Comparison of ENCODE assay signal across 16 cellular contexts in the genomic region with DNA sequence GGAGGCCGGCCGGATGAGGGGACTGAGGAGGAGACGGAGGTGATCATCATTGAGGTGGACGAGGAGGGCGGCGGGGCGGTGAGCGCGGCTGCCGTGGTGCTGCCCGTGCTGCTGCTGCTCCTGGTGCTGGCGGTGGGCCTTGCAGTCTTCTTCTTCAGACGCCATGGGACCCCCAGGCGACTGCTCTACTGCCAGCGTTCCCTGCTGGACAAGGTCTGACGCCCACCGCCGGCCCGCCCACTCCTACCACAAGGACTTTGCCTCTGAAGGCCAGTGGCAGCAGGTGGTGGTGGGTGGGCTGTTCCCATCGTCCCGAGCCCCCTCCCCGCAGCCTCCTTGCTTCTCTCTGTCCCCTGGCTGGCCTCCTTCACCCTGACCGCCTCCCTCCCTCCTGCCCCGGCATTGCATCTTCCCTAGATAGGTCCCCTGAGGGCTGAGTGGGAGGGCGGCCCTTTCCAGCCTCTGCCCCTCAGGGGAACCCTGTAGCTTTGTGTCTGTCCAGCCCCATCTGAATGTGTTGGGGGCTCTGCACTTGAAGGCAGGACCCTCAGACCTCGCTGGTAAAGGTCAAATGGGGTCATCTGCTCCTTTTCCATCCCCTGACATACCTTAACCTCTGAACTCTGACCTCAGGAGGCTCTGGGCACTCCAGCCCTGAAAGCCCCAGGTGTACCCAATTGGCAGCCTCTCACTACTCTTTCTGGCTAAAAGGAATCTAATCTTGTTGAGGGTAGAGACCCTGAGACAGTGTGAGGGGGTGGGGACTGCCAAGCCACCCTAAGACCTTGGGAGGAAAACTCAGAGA. TPM values are rescaled to one million over a fixed set of nuclear protein-coding genes. Genes with fewer than 3 reads are reported as not detected.
DNase-seq lines count a peak whose midpoint lies in the region; ATAC-seq and TF ChIP-seq lines count a peak whose summit lies in the region.
"Had no signal": no experiment of that assay in that cellular context is flagged by ENCODE, and none has a peak within 500 bp of the region (broad histone marks: within the 10 kb centered on the region; RNA-seq: fewer than 3 reads in every experiment).

No MANE protein-coding gene starts in this region.

- peaks cover 16% of the 10 kb centered on the region for H3K27me3 Mint-ChIP-seq in endothelial cell (ENCODE audit: unreplicated experiment)
- no peaks in the 10 kb centered on the region for H3K27me3 Mint-ChIP-seq in nephron (ENCODE audit: low read depth)

- no peak for TF ChIP-seq POLR2A in stomach (IDR thresholded peaks at IDR 0.05)

- H3K9me3 Mint-ChIP-seq in endothelial cell (ENCODE audit: unreplicated experiment) (no peaks in the 10 kb centered on the region), nephron (no peaks in the 10 kb centered on the region)
- H3K9me3 Mint-ChIP-seq: stimulated activated naive CD8-positive, alpha-beta T cell treated with anti-CD3 and anti-CD28 coated beads, Interleukin-15, amount 100 ng/mL, for 72 hours; T-helper 1 cell treated with Interleukin-12 subunit alpha and Interleukin-12 subunit beta and Interleukin-4 antibody, amounts not matched to agents 30 μg/mL and 1 μg/mL, for 36 hours had no signal

- H3K36me3 Mint-ChIP-seq in endothelial cell (ENCODE audit: low read depth, unreplicated experiment) (peaks cover 49% of the 10 kb centered on the region), nephron (ENCODE audit: low read depth) (peaks cover 55% of the 10 kb centered on the region)

- DNase-seq in GM23248 = peak; percentile 25
- no peak for DNase-seq in endothelial cell (ENCODE audit: low spot score)
- no peak for DNase-seq in stomach
- DNase-seq in NCI-H2081 (lab: John Stamatoyannopoulos, UW) = no peak
- no peak for DNase-seq in left colon
- no peak for DNase-seq in medulla oblongata (ENCODE audit: extremely low spot score)
- DNase-seq: Kasumi-1; NCI-H146; NCI-H526 treated with DMSO at 0.1 percent for 48 hours; stimulated activated naive CD8-positive, alpha-beta T cell treated with anti-CD3 and anti-CD28 coated beads, Interleukin-15, amount 100 ng/mL, for 72 hours had no signal

- 70 to 79% methylated on average over 22 to 23 of the region's 26 CpGs for WGBS in GM23248 (ENCODE audit: low coverage in 1 of 2, low lambda C conversion rate in 2 of 2, missing lambda C conversion rate in 2 of 2), 2 experiments
- WGBS in stomach, 5 donors = 82 to 93% (median 89%) methylated on average over 22 to 26 of the region's 26 CpGs

- in situ Hi-C loops in GM23248 (cut with MboI) = no loop called here

- TF ChIP-seq EP300 in stomach (IDR thresholded peaks at IDR 0.05) = no peak

- H4K20me1 ChIP-seq in GM23248 (ENCODE audit: insufficient read depth) = no peaks in the 10 kb centered on the region

- peak overlapping the region; percentile 14 for H3K4me2 ChIP-seq in GM23248 (ENCODE audit: unreplicated experiment)

- ATAC-seq in left colon (no peak), GM18517 (IDR thresholded peaks at IDR 0.05; ENCODE audit: unreplicated experiment) (no peak)
- ATAC-seq: activated CD4-positive, CD25-positive, alpha-beta regulatory T cell treated with anti-CD3 and anti-CD28 coated beads, Interleukin-2, amount 50 U/mL, for 24 hours; stimulated activated naive CD8-positive, alpha-beta T cell treated with anti-CD3 and anti-CD28 coated beads, Interleukin-15, amount 100 ng/mL, for 72 hours had no signal

- H3K27me3 ChIP-seq in GM23248 (replicated peaks; ENCODE audit: insufficient read depth) = no peaks in the 10 kb centered on the region
- no peaks in the 10 kb centered on the region for H3K27me3 ChIP-seq in stomach

- H3K9me2 ChIP-seq in GM23248 (ENCODE audit: insufficient read depth) = no peaks in the 10 kb centered on the region

- H3K27ac Mint-ChIP-seq in endothelial cell (ENCODE audit: unreplicated experiment) = peak overlapping the region; percentile 31
- peak overlapping the region; percentile 82 to 92 (median 82) for H3K27ac Mint-ChIP-seq in nephron
- H3K27ac Mint-ChIP-seq: T-helper 1 cell treated with Interleukin-12 subunit alpha and Interleukin-12 subunit beta and Interleukin-4 antibody, amounts not matched to agents 30 μg/mL and 1 μg/mL, for 36 hours had no signal

- TF ChIP-seq CTCF in endothelial cell (IDR thresholded peaks at IDR 0.05; ENCODE audit: unreplicated experiment) (no peak), nephron (IDR thresholded peaks at IDR 0.05; ENCODE audit: unreplicated experiment in 3 of 3) (no peak), stomach (IDR thresholded peaks at IDR 0.05) (no peak)

- peaks cover 69% of the 10 kb centered on the region for H3K4me1 ChIP-seq in GM23248 (ENCODE audit: insufficient read depth)
- H3K4me1 ChIP-seq in stomach = peaks cover 51 to 85% (median 67%) of the 10 kb centered on the region in 4 donors
- H3K4me1 ChIP-seq: HAP-1 had no signal

- H3F3A ChIP-seq in GM23248 (ENCODE audit: insufficient read depth) = peaks cover 89% of the 10 kb centered on the region

- H3K27ac ChIP-seq in GM23248 (peak overlapping the region; percentile 94), stomach (peak overlapping the region in 4 of 5 donors; percentile 76 to 90 (median 88))
- H3K27ac ChIP-seq: HL-60 had no signal

- H3K9ac ChIP-seq in GM23248 = peak overlapping the region; percentile 68

- H3K9me3 ChIP-seq in GM23248 (ENCODE audit: low read depth) = no peaks in the 10 kb centered on the region
- no peaks in the 10 kb centered on the region for H3K9me3 ChIP-seq in stomach
- H3K9me3 ChIP-seq: HAP-1 had no signal

- H3K4me3 Mint-ChIP-seq in endothelial cell (ENCODE audit: unreplicated experiment) (no peak overlapping the region), nephron (peak overlapping the region in 1 of 3 experiments; percentile 19)
- H3K4me3 Mint-ChIP-seq: stimulated activated naive CD8-positive, alpha-beta T cell treated with anti-CD3 and anti-CD28 coated beads, Interleukin-15, amount 100 ng/mL, for 72 hours; T-helper 1 cell treated with Interleukin-12 subunit alpha and Interleukin-12 subunit beta and Interleukin-4 antibody, amounts not matched to agents 30 μg/mL and 1 μg/mL, for 36 hours had no signal

- H3K4me3 ChIP-seq in GM23248 (no peak overlapping the region), stomach (no peak overlapping the region)
- H3K4me3 ChIP-seq: HAP-1 had no signal

- intact Hi-C loops in stomach (cut with DNase I; ENCODE audit: low total_unique reads) = loop anchor here (10.0 kb wide), 1 partner anchor 291 kb away; no protein-coding TSS in a partner anchor
- intact Hi-C loops in left colon (cut with DNase I, micrococcal nuclease) = no loop called here

- peaks cover 54% of the 10 kb centered on the region for H3K79me2 ChIP-seq in GM23248 (ENCODE audit: insufficient read depth)

- peaks cover 51% of the 10 kb centered on the region for H3K36me3 ChIP-seq in GM23248 (ENCODE audit: low read depth)
- H3K36me3 ChIP-seq in stomach = peaks cover 59 to 62% (median 61%) of the 10 kb centered on the region in 4 donors
- H3K36me3 ChIP-seq: HAP-1 had no signal

- H3K4me1 Mint-ChIP-seq in endothelial cell (ENCODE audit: unreplicated experiment) (peaks cover 52% of the 10 kb centered on the region), nephron (peaks cover 55% of the 10 kb centered on the region)

- H2AFZ ChIP-seq in GM23248 = no peak overlapping the region

RNA-seq across cellular contexts. Expression of gene MMP14, which starts 9.6 kb away (rescaled TPM):
- 450 and 475 TPM in 2 replicates for total RNA-seq in GM23248 (2014; rRNA removed; shearing (Covaris generic))
- polyA plus RNA-seq in GM23248 (2016; fragmentation: Nextera tagmentation; extraction: Ambion mirVana) (50.1 and 50.8 TPM in 2 replicates), stomach (10 to 100 TPM; 14.7 to 59.1 (median 29.6) TPM)
- total RNA-seq in endothelial cell (ENCODE audit: unreplicated experiment) (819 TPM), stomach (100 to 1,000 TPM in 1 of 5 donors, 10 to 100 TPM in 4; 20.5 to 104 (median 46.7) TPM), left colon (100 to 1,000 TPM in 1 of 2 donors, 10 to 100 TPM in 1; 83.0 to 101 TPM)

RNA-seq across cellular contexts. Expression of gene MRPL52, which starts 16.3 kb away (rescaled TPM):
- 44.3 and 96.6 TPM in 2 replicates for total RNA-seq in GM23248 (2014; rRNA removed; shearing (Covaris generic))
- polyA plus RNA-seq in GM23248 (2016; fragmentation: Nextera tagmentation; extraction: Ambion mirVana) (208 and 230 TPM in 2 replicates), stomach (100 to 1,000 TPM; 134 to 181 (median 156) TPM)
- total RNA-seq in endothelial cell (ENCODE audit: unreplicated experiment) (126 TPM), stomach (100 to 1,000 TPM in 2 of 5 donors, 10 to 100 TPM in 2, not detected in 1; 25.2 to 194 (median 110) TPM), left colon (10 to 100 TPM; 64.5 to 81.0 TPM)

RNA-seq across cellular contexts. Expression of gene LRP10, which starts 25.5 kb away (rescaled TPM):
- total RNA-seq in GM23248 (2014; rRNA removed; shearing (Covaris generic)) = 202 and 253 TPM in 2 replicates
- polyA plus RNA-seq in GM23248 (2016; fragmentation: Nextera tagmentation; extraction: Ambion mirVana) (159 and 161 TPM in 2 replicates), stomach (10 to 100 TPM; 25.1 to 47.3 (median 26.9) TPM)
- total RNA-seq in endothelial cell (ENCODE audit: unreplicated experiment) (105 TPM), stomach (100 to 1,000 TPM in 3 of 5 donors, 10 to 100 TPM in 2; 37.1 to 277 (median 112) TPM), left colon (100 to 1,000 TPM; 263 to 308 TPM)

RNA-seq across cellular contexts. Expression of gene SLC7A7, which starts 30.8 kb away (rescaled TPM):
- total RNA-seq in GM23248 (2014; rRNA removed; shearing (Covaris generic)) = 0.65 and 0.89 TPM in 2 replicates
- 0.63 and 1.7 TPM in 2 replicates for polyA plus RNA-seq in GM23248 (2016; fragmentation: Nextera tagmentation; extraction: Ambion mirVana)
- 15.0 TPM for total RNA-seq in endothelial cell (ENCODE audit: unreplicated experiment)
- total RNA-seq in stomach = 10 to 100 TPM in 2 of 5 donors, 1 to 10 TPM in 1, not detected in 2; 7.6 to 29.4 (median 10.5) TPM
- 1 to 10 TPM; 3.1 to 8.6 (median 3.2) TPM for polyA plus RNA-seq in stomach
- 10 to 100 TPM in 1 of 2 donors, 1 to 10 TPM in 1; 8.4 to 17.4 TPM for total RNA-seq in left colon

RNA-seq across cellular contexts. Expression of gene REM2, which starts 37.0 kb away (rescaled TPM):
- total RNA-seq in GM23248 (2014; rRNA removed; shearing (Covaris generic)) = 0.22 TPM in 1 of 2 replicates, not detected in the other
- polyA plus RNA-seq in GM23248 (2016; fragmentation: Nextera tagmentation; extraction: Ambion mirVana) (0.29 TPM in 1 of 2 replicates, not detected in the other), stomach (1 to 10 TPM in 1 of 3 donors, under 1 TPM in 1, not detected in 1; 0.12 to 1.2 TPM)
- total RNA-seq in endothelial cell (ENCODE audit: unreplicated experiment) (0.36 TPM), stomach (1 to 10 TPM in 1 of 5 donors, under 1 TPM in 2, not detected in 2; 0.45 to 1.1 (median 0.87) TPM), left colon (under 1 TPM; 0.58 to 0.64 TPM)
